In the genomic region with DNA sequence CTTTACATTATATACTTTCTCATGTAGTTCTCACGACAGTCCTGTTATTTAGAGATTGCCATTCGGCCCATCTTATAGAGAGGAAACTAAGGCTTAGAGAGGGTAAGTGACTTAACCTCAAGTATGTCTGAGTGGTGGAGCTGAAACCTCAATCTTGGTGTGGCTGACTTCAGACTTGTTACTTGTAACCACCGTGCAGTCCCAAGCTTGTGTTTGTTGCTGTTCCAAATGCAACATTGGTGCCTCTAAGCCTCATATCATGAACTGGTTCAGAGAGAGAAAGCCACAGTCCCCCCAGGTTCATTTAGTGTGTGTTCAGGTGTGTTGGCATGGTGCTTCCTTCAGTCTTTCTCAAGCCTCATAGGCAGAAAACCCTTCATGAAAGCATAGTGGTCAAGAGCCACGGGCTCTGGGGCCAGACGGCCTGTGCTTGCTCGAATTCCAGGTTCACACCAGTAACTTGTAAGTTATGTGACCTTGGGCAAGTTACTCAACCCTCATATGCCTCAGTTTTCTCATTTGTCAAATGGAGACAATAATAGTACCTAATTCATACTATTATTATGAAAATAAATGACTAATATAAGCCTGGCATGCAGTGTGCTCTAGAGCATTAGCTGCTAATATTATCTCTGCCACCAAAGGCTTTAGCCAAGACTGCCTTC, we compare ENCODE assay signal across 8 cellular contexts. TPM values are rescaled to one million over a fixed set of nuclear protein-coding genes. Genes with fewer than 3 reads are reported as not detected.
DNase-seq lines count a peak whose midpoint lies in the region; ATAC-seq lines count a peak whose summit lies in the region.

No MANE protein-coding gene starts in this region.

- DNase-seq in RPMI8226 (peak; percentile 77), NCI-H2029 treated with DMSO at 0.1 percent for 48 hours (lab: John Stamatoyannopoulos, UW) (no peak), left colon (no peak), CD1c-positive myeloid dendritic cell (ENCODE audit: extremely low spot score) (no peak)
- peak in 3 of 10 donors; percentile 14 to 21 (median 15) for DNase-seq in naive thymus-derived CD8-positive, alpha-beta T cell
- DNase-seq in NK-92 treated with Interleukin-12 subunit alpha and Interleukin-12 subunit beta, amount 100 ng/mL, for 24 hours (lab: John Stamatoyannopoulos, UW), result no peak

- no peaks in the 10 kb centered on the region for H3K9me3 Mint-ChIP-seq in naive thymus-derived CD8-positive, alpha-beta T cell

- ATAC-seq in GM18907 (IDR thresholded peaks at IDR 0.05; ENCODE audit: unreplicated experiment) (peak; percentile 78), HG02642 (IDR thresholded peaks at IDR 0.05; ENCODE audit: poor library complexity, unreplicated experiment) (peak; percentile 48), left colon (no peak)
- peak in 1 of 2 donors; percentile 50 for ATAC-seq in naive thymus-derived CD8-positive, alpha-beta T cell

- peak overlapping the region in 4 of 10 donors; percentile 1 to 22 (median 11) for H3K4me3 Mint-ChIP-seq in naive thymus-derived CD8-positive, alpha-beta T cell

- no peaks in the 10 kb centered on the region for H3K36me3 Mint-ChIP-seq in naive thymus-derived CD8-positive, alpha-beta T cell

- H3K4me1 Mint-ChIP-seq in naive thymus-derived CD8-positive, alpha-beta T cell, result peaks cover 8 to 16% (median 11%) of the 10 kb centered on the region in 4 donors

- intact Hi-C loops in left colon (cut with DNase I, micrococcal nuclease), result no loop called here

- H3K27me3 Mint-ChIP-seq in naive thymus-derived CD8-positive, alpha-beta T cell, result no peaks in the 10 kb centered on the region

- peak overlapping the region in 8 of 10 donors; percentile 2 to 85 (median 42) for H3K27ac Mint-ChIP-seq in naive thymus-derived CD8-positive, alpha-beta T cell

- POLR2A ChIA-PET in naive thymus-derived CD8-positive, alpha-beta T cell (lab: Charles Lee), result no interaction called here

RNA-seq across cellular contexts. Expression of a gene that starts 39.9 kb away (rescaled TPM):
- not detected for total RNA-seq in naive thymus-derived CD8-positive, alpha-beta T cell
- polyA plus RNA-seq in naive thymus-derived CD8-positive, alpha-beta T cell, result 1 to 10 TPM in 1 of 3 donors, not detected in 2; 1.4 TPM
- total RNA-seq in left colon, result 100 to 1,000 TPM; 714 to 770 TPM

Comparison
In these comparisons a context has a peak if more than half of its experiments do, and no peak if none do; other contexts are left out.
1. RNA of a gene that starts 39.9 kb away (total RNA-seq): 714 to 770 TPM in left colon; not detected in naive thymus-derived CD8-positive, alpha-beta T cell; every median in the first group is over 100 times any median in the second.